In the genomic region with DNA sequence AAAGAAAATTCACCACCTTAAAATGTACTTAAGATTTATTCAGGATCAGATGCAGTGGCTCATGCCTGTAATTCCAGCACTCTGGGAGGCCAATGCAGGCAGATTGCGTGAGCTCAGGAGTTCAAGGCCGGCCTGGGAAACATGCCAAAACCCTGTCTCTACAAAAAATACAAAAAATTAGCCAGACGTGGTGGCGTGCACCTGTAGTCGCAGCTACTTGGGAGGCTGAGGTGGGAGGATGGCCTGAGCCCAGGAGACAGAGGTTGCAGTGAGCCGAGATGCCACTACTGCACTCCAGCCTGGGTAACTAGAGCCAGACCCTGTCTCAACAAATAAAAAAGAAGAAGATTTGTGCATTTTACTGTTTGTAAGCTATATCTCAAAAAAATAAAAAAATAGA, we compare ENCODE assay signal across 28 cellular contexts. TPM values are rescaled to one million over a fixed set of nuclear protein-coding genes. Genes with fewer than 3 reads are reported as not detected.
"Had no signal": no experiment of that assay in that cellular context is flagged by ENCODE, and none has a peak within 500 bp of the region (broad histone marks: within the 10 kb centered on the region; RNA-seq: fewer than 3 reads in every experiment).

No MANE protein-coding gene starts in this region.

- ATAC-seq: left ventricle myocardium superior; mucosa of descending colon; naive thymus-derived CD4-positive, alpha-beta T cell; psoas muscle; right lobe of liver had no signal

- H3K27me3 ChIP-seq: neural progenitor cell, right lobe of liver, testis had no signal

- H3K9me3 Mint-ChIP-seq: immature natural killer cell; memory B cell; naive thymus-derived CD4-positive, alpha-beta T cell; nephron; neural progenitor cell; type B pancreatic cell had no signal

- H3K4me3 Mint-ChIP-seq: immature natural killer cell; memory B cell; mesothelial cell of epicardium; naive thymus-derived CD4-positive, alpha-beta T cell; nephron; neural progenitor cell; type B pancreatic cell had no signal

- DNase-seq: central memory CD4-positive, alpha-beta T cell; dermis blood vessel endothelial cell; effector memory CD4-positive, alpha-beta T cell; erythroblast; hypothalamus; immature natural killer cell; left ventricle myocardium superior; mucosa of descending colon; naive thymus-derived CD4-positive, alpha-beta T cell; psoas muscle; stimulated activated CD4-positive, alpha-beta T cell treated with anti-CD3 and anti-CD28 coated beads, Interleukin-12 subunit alpha, Interleukin-12 subunit beta, amount 100 ng/mL, for 4 hours; stimulated activated CD4-positive, alpha-beta T cell treated with anti-CD3 and anti-CD28 coated beads, Interleukin-1b, Interleukin-23, amount 100 ng/mL, for 48 hours; stimulated activated CD4-positive, alpha-beta T cell treated with anti-CD3 and anti-CD28 coated beads, Interleukin-4, amount 100 ng/mL, for 1 hour; stimulated activated CD8-positive, alpha-beta memory T cell treated with anti-CD3 and anti-CD28 coated beads, Interleukin-4, amount 100 ng/mL, for 48 hours; stimulated activated naive CD4-positive, alpha-beta T cell treated with Interleukin-2 at 50 U/mL for 16 hours; substantia nigra; testis had no signal

- H3K27ac Mint-ChIP-seq: immature natural killer cell, memory B cell, mesothelial cell of epicardium, nephron, neural progenitor cell, type B pancreatic cell had no signal

- H3K36me3 Mint-ChIP-seq: immature natural killer cell; memory B cell; mesothelial cell of epicardium; naive thymus-derived CD4-positive, alpha-beta T cell; neural progenitor cell; type B pancreatic cell had no signal

- H3K4me3 ChIP-seq: coronary artery, lung, mucosa of descending colon, neural progenitor cell, psoas muscle, right lobe of liver, smooth muscle cell, testis, tibial artery had no signal

- H3K27me3 Mint-ChIP-seq: type B pancreatic cell had no signal

- H3K9ac ChIP-seq: neural progenitor cell had no signal

- H3K9me3 ChIP-seq: mucosa of descending colon, psoas muscle, right lobe of liver, testis, tibial artery had no signal

- H3K4me1 Mint-ChIP-seq: immature natural killer cell, memory B cell, mesothelial cell of epicardium, nephron, neural progenitor cell had no signal

- H3K27ac ChIP-seq: coronary artery, neural progenitor cell, psoas muscle, right lobe of liver, testis, tibial artery had no signal

- H3K4me1 ChIP-seq: neural progenitor cell, psoas muscle, right lobe of liver, testis, tibial artery had no signal

- H3K36me3 ChIP-seq: neural progenitor cell, right lobe of liver, tibial artery had no signal

RNA-seq across cellular contexts. Expression of a gene that starts 34.7 kb away (rescaled TPM):
- polyA plus RNA-seq: immature natural killer cell; keratinocyte; naive thymus-derived CD4-positive, alpha-beta T cell had no signal
